13 cellular contexts compared by ENCODE assay signal in the genomic region with DNA sequence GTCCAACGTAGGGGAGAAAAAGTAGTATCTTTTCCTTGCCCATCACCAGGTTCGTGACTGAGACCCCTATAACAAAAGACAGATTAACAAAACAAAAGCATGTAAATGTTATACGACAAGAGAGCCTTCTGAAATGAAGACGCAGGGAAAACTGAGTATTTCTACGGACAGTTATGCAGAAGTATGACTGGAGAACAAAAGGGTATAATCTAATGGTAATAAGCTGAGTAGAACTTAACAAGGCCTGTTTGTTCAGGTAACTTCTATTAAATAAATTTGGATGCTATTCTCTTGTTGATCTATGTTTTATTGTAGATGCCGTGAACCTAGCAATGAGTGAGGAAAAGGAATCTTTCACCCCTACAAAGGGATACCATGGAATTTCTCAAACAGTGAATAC. TPM values are rescaled to one million over a fixed set of nuclear protein-coding genes. Genes with fewer than 3 reads are reported as not detected.
DNase-seq lines count a peak whose midpoint lies in the region; ATAC-seq and TF ChIP-seq lines count a peak whose summit lies in the region.
"Had no signal": no experiment of that assay in that cellular context is flagged by ENCODE, and none has a peak within 500 bp of the region (broad histone marks: within the 10 kb centered on the region; RNA-seq: fewer than 3 reads in every experiment).

No MANE protein-coding gene starts in this region.

- H3K27ac Mint-ChIP-seq in CD14-positive monocyte = peak overlapping the region in 6 of 7 donors; percentile 14 to 98 (median 20)
- H3K27ac Mint-ChIP-seq in dendritic cell treated with granulocyte-macrophage colony-stimulating factor and Interleukin-4, amounts not matched to agents 40 ng/mL and 50 ng/mL, for 4 days = peak overlapping the region; percentile 97
- H3K27ac Mint-ChIP-seq in stimulated activated effector memory CD8-positive, alpha-beta T cell treated with anti-CD3 and anti-CD28 coated beads, Interleukin-12 subunit alpha, Interleukin-12 subunit beta, amount 100 ng/mL, for 72 hours = no peak overlapping the region
- H3K27ac Mint-ChIP-seq: CD8-positive, alpha-beta memory T cell had no signal

- no peak for DNase-seq in CD14-positive monocyte (ENCODE audit: low spot score)
- no peak for DNase-seq in stimulated activated effector memory CD8-positive, alpha-beta T cell treated with anti-CD3 and anti-CD28 coated beads, Interleukin-12 subunit alpha, Interleukin-12 subunit beta, amount 100 ng/mL, for 72 hours (ENCODE audit: low spot score in 2 of 2)
- DNase-seq: CD8-positive, alpha-beta memory T cell; DMS53 had no signal

- no peaks in the 10 kb centered on the region for H3K9me3 ChIP-seq in HUES48 (ENCODE audit: control insufficient read depth, insufficient read depth, low read length)
- H3K9me3 ChIP-seq in iPS-20b (ENCODE audit: insufficient read depth, low read depth, low read length) = no peaks in the 10 kb centered on the region
- H3K9me3 ChIP-seq: Caco-2 had no signal

- no peak overlapping the region for H3K4me3 Mint-ChIP-seq in CD14-positive monocyte
- H3K4me3 Mint-ChIP-seq in dendritic cell treated with granulocyte-macrophage colony-stimulating factor and Interleukin-4, amounts not matched to agents 40 ng/mL and 50 ng/mL, for 4 days = no peak overlapping the region
- H3K4me3 Mint-ChIP-seq in stimulated activated effector memory CD8-positive, alpha-beta T cell treated with anti-CD3 and anti-CD28 coated beads, Interleukin-12 subunit alpha, Interleukin-12 subunit beta, amount 100 ng/mL, for 72 hours = no peak overlapping the region
- H3K4me3 Mint-ChIP-seq: CD8-positive, alpha-beta memory T cell had no signal

- H3K9me3 Mint-ChIP-seq in CD14-positive monocyte = peaks cover 0 to 4% (median 1%) of the 10 kb centered on the region in 7 donors
- no peaks in the 10 kb centered on the region for H3K9me3 Mint-ChIP-seq in dendritic cell treated with granulocyte-macrophage colony-stimulating factor and Interleukin-4, amounts not matched to agents 40 ng/mL and 50 ng/mL, for 4 days
- no peaks in the 10 kb centered on the region for H3K9me3 Mint-ChIP-seq in stimulated activated effector memory CD8-positive, alpha-beta T cell treated with anti-CD3 and anti-CD28 coated beads, Interleukin-12 subunit alpha, Interleukin-12 subunit beta, amount 100 ng/mL, for 72 hours
- H3K9me3 Mint-ChIP-seq: CD8-positive, alpha-beta memory T cell had no signal

- H3K27ac ChIP-seq in HUES48 (ENCODE audit: low read depth, low read length) = peak overlapping the region; percentile 23
- H3K27ac ChIP-seq in iPS-20b (ENCODE audit: low read length) = no peak overlapping the region
- H3K27ac ChIP-seq: KMS-11 had no signal

- no peak overlapping the region for H3K9ac ChIP-seq in HUES48 (ENCODE audit: low read depth, low read length)
- peak overlapping the region; percentile 42; the same call in 1 of the 2 replicates for H3K9ac ChIP-seq in iPS-20b (ENCODE audit: low read depth, low read length)
- H3K9ac ChIP-seq: KMS-11 had no signal

- H3K4me3 ChIP-seq in HUES48 (ENCODE audit: low read depth, low read length) (no peak overlapping the region), iPS-20b (ENCODE audit: low read length) (peak overlapping the region; percentile 34)

- H3K36me3 ChIP-seq in HUES48 (ENCODE audit: control insufficient read depth, insufficient read depth, low read length) (no peaks in the 10 kb centered on the region), iPS-20b (ENCODE audit: insufficient read depth, low read depth, low read length) (no peaks in the 10 kb centered on the region)

- peaks cover 33% of the 10 kb centered on the region for H3K4me1 Mint-ChIP-seq in CD14-positive monocyte
- H3K4me1 Mint-ChIP-seq in dendritic cell treated with granulocyte-macrophage colony-stimulating factor and Interleukin-4, amounts not matched to agents 40 ng/mL and 50 ng/mL, for 4 days (ENCODE audit: low read depth) = peaks cover 44% of the 10 kb centered on the region
- no peaks in the 10 kb centered on the region for H3K4me1 Mint-ChIP-seq in stimulated activated effector memory CD8-positive, alpha-beta T cell treated with anti-CD3 and anti-CD28 coated beads, Interleukin-12 subunit alpha, Interleukin-12 subunit beta, amount 100 ng/mL, for 72 hours

- H3K27me3 Mint-ChIP-seq in CD14-positive monocyte (ENCODE audit: low read depth in 3 of 3) = peaks cover 0 to 3% (median 0%) of the 10 kb centered on the region in 3 donors
- H3K27me3 Mint-ChIP-seq in dendritic cell treated with granulocyte-macrophage colony-stimulating factor and Interleukin-4, amounts not matched to agents 40 ng/mL and 50 ng/mL, for 4 days = no peaks in the 10 kb centered on the region

- ATAC-seq in stimulated activated effector memory CD8-positive, alpha-beta T cell treated with anti-CD3 and anti-CD28 coated beads, Interleukin-12 subunit alpha, Interleukin-12 subunit beta, amount 100 ng/mL, for 72 hours = no peak
- ATAC-seq in SK-N-SH treated with all-trans-retinoic acid at 6 μM for 48 hours (no peak), GM19397 (IDR thresholded peaks at IDR 0.05; ENCODE audit: unreplicated experiment) (no peak)
- ATAC-seq: HepG2 had no signal

- no peak for TF ChIP-seq CTCF in CD14-positive monocyte (IDR thresholded peaks at IDR 0.05)

- intact Hi-C loops in CD14-positive monocyte (cut with micrococcal nuclease) = loop anchor here (5.0 to 10.0 kb wide), 4 partner anchors 68 to 258 kb away; no protein-coding TSS in a partner anchor
- intact Hi-C loops in dendritic cell treated with granulocyte-macrophage colony-stimulating factor and Interleukin-4, amounts not matched to agents 40 ng/mL and 50 ng/mL, for 4 days (cut with micrococcal nuclease) = no loop called here

- H3K4me1 ChIP-seq in HUES48 (ENCODE audit: control insufficient read depth, insufficient read depth, low read length) = peaks cover 36% of the 10 kb centered on the region
- peaks cover 31% of the 10 kb centered on the region for H3K4me1 ChIP-seq in iPS-20b (ENCODE audit: insufficient read depth, low read length)
- H3K4me1 ChIP-seq: Caco-2 had no signal

- H3K27me3 ChIP-seq in HUES48 (ENCODE audit: control insufficient read depth, insufficient read depth, low read length) (no peaks in the 10 kb centered on the region), iPS-20b (ENCODE audit: insufficient read depth, low read length) (no peaks in the 10 kb centered on the region)

- peaks cover 6 to 15% of the 10 kb centered on the region in 2 donors for H3K36me3 Mint-ChIP-seq in CD14-positive monocyte
- H3K36me3 Mint-ChIP-seq in dendritic cell treated with granulocyte-macrophage colony-stimulating factor and Interleukin-4, amounts not matched to agents 40 ng/mL and 50 ng/mL, for 4 days (ENCODE audit: low read depth) = peaks cover 21% of the 10 kb centered on the region
- no peaks in the 10 kb centered on the region for H3K36me3 Mint-ChIP-seq in stimulated activated effector memory CD8-positive, alpha-beta T cell treated with anti-CD3 and anti-CD28 coated beads, Interleukin-12 subunit alpha, Interleukin-12 subunit beta, amount 100 ng/mL, for 72 hours
- H3K36me3 Mint-ChIP-seq: CD8-positive, alpha-beta memory T cell had no signal

TF ChIP-seq in SK-N-SH treated with all-trans-retinoic acid at 6 μM for 48 hours, 23 proteins besides CTCF, POLR2A, EP300 and RAD21 (continues in another document):
- TF ChIP-seq, protein P1, sequence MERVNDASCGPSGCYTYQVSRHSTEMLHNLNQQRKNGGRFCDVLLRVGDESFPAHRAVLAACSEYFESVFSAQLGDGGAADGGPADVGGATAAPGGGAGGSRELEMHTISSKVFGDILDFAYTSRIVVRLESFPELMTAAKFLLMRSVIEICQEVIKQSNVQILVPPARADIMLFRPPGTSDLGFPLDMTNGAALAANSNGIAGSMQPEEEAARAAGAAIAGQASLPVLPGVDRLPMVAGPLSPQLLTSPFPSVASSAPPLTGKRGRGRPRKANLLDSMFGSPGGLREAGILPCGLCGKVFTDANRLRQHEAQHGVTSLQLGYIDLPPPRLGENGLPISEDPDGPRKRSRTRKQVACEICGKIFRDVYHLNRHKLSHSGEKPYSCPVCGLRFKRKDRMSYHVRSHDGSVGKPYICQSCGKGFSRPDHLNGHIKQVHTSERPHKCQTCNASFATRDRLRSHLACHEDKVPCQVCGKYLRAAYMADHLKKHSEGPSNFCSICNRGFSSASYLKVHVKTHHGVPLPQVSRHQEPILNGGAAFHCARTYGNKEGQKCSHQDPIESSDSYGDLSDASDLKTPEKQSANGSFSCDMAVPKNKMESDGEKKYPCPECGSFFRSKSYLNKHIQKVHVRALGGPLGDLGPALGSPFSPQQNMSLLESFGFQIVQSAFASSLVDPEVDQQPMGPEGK (CRISPR knock-in tag; IDR thresholded peaks at IDR 0.05; ENCODE audit: borderline replicate concordance) = no peak
- no peak for TF ChIP-seq GLIS3 (CRISPR knock-in tag; IDR thresholded peaks at IDR 0.05)
- no peak for TF ChIP-seq CSDC2 (CRISPR knock-in tag; IDR thresholded peaks at IDR 0.05)
- TF ChIP-seq ZNF8 (CRISPR knock-in tag; IDR thresholded peaks at IDR 0.05) = no peak
- TF ChIP-seq, protein P2, sequence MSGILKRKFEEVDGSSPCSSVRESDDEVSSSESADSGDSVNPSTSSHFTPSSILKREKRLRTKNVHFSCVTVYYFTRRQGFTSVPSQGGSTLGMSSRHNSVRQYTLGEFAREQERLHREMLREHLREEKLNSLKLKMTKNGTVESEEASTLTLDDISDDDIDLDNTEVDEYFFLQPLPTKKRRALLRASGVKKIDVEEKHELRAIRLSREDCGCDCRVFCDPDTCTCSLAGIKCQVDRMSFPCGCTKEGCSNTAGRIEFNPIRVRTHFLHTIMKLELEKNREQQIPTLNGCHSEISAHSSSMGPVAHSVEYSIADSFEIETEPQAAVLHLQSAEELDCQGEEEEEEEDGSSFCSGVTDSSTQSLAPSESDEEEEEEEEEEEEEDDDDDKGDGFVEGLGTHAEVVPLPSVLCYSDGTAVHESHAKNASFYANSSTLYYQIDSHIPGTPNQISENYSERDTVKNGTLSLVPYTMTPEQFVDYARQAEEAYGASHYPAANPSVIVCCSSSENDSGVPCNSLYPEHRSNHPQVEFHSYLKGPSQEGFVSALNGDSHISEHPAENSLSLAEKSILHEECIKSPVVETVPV (CRISPR knock-in tag; IDR thresholded peaks at IDR 0.05) = no peak
- no peak for TF ChIP-seq ZFP30 (CRISPR knock-in tag; IDR thresholded peaks at IDR 0.05)
- TF ChIP-seq ZC3H10 (CRISPR knock-in tag; IDR thresholded peaks at IDR 0.05) = no peak

RNA-seq across cellular contexts. Expression of a gene that starts 3.0 kb away (rescaled TPM):
- polyA plus RNA-seq in CD14-positive monocyte = 100 to 1,000 TPM; 235 to 304 TPM
- polyA plus RNA-seq: BJ; CD8-positive, alpha-beta memory T cell; HepG2 had no signal

RNA-seq across cellular contexts. Expression of a gene that starts 34.2 kb away (rescaled TPM):
- 1 to 10 TPM in 1 of 2 donors, under 1 TPM in 1; 0.90 to 1.1 TPM for polyA plus RNA-seq in CD14-positive monocyte
- polyA plus RNA-seq: CD8-positive, alpha-beta memory T cell; HepG2 had no signal

RNA-seq across cellular contexts. Expression of a gene that starts 39.0 kb away (rescaled TPM):
- under 1 TPM; 0.88 to 0.99 TPM for polyA plus RNA-seq in CD14-positive monocyte
- polyA plus RNA-seq: CD8-positive, alpha-beta memory T cell; HepG2 had no signal

RNA-seq across cellular contexts. Expression of a gene that starts 45.9 kb away (rescaled TPM):
- under 1 TPM; 0.54 to 0.58 TPM for polyA plus RNA-seq in CD14-positive monocyte
- polyA plus RNA-seq: CD8-positive, alpha-beta memory T cell; HepG2 had no signal
